In genomic region chr17:79808763-79809529, GRCh38 we compare ENCODE assay signal across 8 cellular contexts. TPM values are rescaled to one million over a fixed set of nuclear protein-coding genes. Genes with fewer than 3 reads are reported as not detected.
DNase-seq lines count a peak whose midpoint lies in the region; ATAC-seq and TF ChIP-seq lines count a peak whose summit lies in the region.

No MANE protein-coding gene starts in this region.

- no peak for ATAC-seq in activated T-cell treated with anti-CD3 and anti-CD28 coated beads, Interleukin-2, amount 50 U/mL, for 4 hours
- ATAC-seq in right lobe of liver (peak; percentile 74 to 81 (median 74)), HG03442 (IDR thresholded peaks at IDR 0.05; ENCODE audit: unreplicated experiment) (no peak)

- H3K9me3 Mint-ChIP-seq in activated T-cell treated with anti-CD3 and anti-CD28 coated beads, Interleukin-2, amount 50 U/mL, for 4 hours, result no peaks in the 10 kb centered on the region

- peaks cover 0 to 13% (median 0%) of the 10 kb centered on the region in 4 donors for H3K4me1 ChIP-seq in right lobe of liver
- peaks cover 0 to 34% of the 10 kb centered on the region in 2 donors for H3K4me1 ChIP-seq in uterus

- no peaks in the 10 kb centered on the region for H3K36me3 ChIP-seq in right lobe of liver
- no peaks in the 10 kb centered on the region for H3K36me3 ChIP-seq in uterus

- peaks cover 65% of the 10 kb centered on the region for H3K27me3 Mint-ChIP-seq in activated T-cell treated with anti-CD3 and anti-CD28 coated beads, Interleukin-2, amount 50 U/mL, for 4 hours (ENCODE audit: low read depth)

- peaks cover 32% of the 10 kb centered on the region for H3K4me1 Mint-ChIP-seq in activated T-cell treated with anti-CD3 and anti-CD28 coated beads, Interleukin-2, amount 50 U/mL, for 4 hours (ENCODE audit: low read depth)

- H3K27ac ChIP-seq in right lobe of liver (no peak overlapping the region), uterus (no peak overlapping the region)

- H3K9me3 ChIP-seq in right lobe of liver, result no peaks in the 10 kb centered on the region
- no peaks in the 10 kb centered on the region for H3K9me3 ChIP-seq in uterus

- peak; percentile 35 for DNase-seq in activated T-cell treated with anti-CD3 and anti-CD28 coated beads, Interleukin-2, amount 50 U/mL, for 1 hour
- DNase-seq in activated T-cell treated with anti-CD3 and anti-CD28 coated beads, Interleukin-2, amount 50 U/mL, for 4 hours, result no peak
- peak; percentile 61 for DNase-seq in NCI-H2029 (lab: John Stamatoyannopoulos, UW)
- DNase-seq in astrocyte of the hippocampus (ENCODE audit: low read depth, low spot score), result peak; percentile 55
- peak in 1 of 3 donors; percentile 36 for DNase-seq in right lobe of liver
- no peak for DNase-seq in NCI-H128 (lab: John Stamatoyannopoulos, UW; ENCODE audit: unreplicated experiment)
- DNase-seq in uterus, result no peak

- no peaks in the 10 kb centered on the region for H3K36me3 Mint-ChIP-seq in activated T-cell treated with anti-CD3 and anti-CD28 coated beads, Interleukin-2, amount 50 U/mL, for 4 hours (ENCODE audit: insufficient read depth)

- TF ChIP-seq CTCF in right lobe of liver (IDR thresholded peaks at IDR 0.05), result peak; percentile 37 to 57 (median 47)
- TF ChIP-seq CTCF in uterus (IDR thresholded peaks at IDR 0.05), result peak in 1 of 4 experiments; percentile 5

- TF ChIP-seq POLR2A in right lobe of liver (IDR thresholded peaks at IDR 0.05) (no peak), uterus (IDR thresholded peaks at IDR 0.05) (no peak)

- WGBS in right lobe of liver (ENCODE audit: insufficient coverage, low coverage, low lambda C conversion rate, missing lambda C conversion rate), result 3% methylated on average over 7 of the region's 20 CpGs

- H3K4me3 Mint-ChIP-seq in activated T-cell treated with anti-CD3 and anti-CD28 coated beads, Interleukin-2, amount 50 U/mL, for 4 hours, result no peak overlapping the region

- H3K4me3 ChIP-seq in right lobe of liver (no peak overlapping the region), uterus (no peak overlapping the region)

- H3K27me3 ChIP-seq in right lobe of liver, result peaks cover 26 to 77% of the 10 kb centered on the region in 2 donors
- H3K27me3 ChIP-seq in uterus, result peaks cover 60 to 81% of the 10 kb centered on the region in 2 donors

- intact Hi-C loops in right lobe of liver (cut with DNase I) (loop anchor here in 1 of 2 donors (10.0 kb wide), 1 partner anchor 176 kb away; no protein-coding TSS in a partner anchor), uterus (cut with DNase I; ENCODE audit: low total_unique reads) (no loop called here)

RNA-seq across cellular contexts. Expression of gene CBX8, which starts 12.1 kb away (rescaled TPM):
- 1 to 10 TPM; 1.7 to 4.3 (median 3.1) TPM for total RNA-seq in activated T-cell treated with anti-CD3 and anti-CD28 coated beads, Interleukin-2, amount 50 U/mL, for 4 hours
- total RNA-seq in right lobe of liver (1 to 10 TPM; 1.2 to 4.7 (median 2.0) TPM), uterus (10 to 100 TPM in 1 of 4 donors, 1 to 10 TPM in 2, not detected in 1; 1.8 to 10.7 (median 2.6) TPM)

RNA-seq across cellular contexts. Expression of gene CBX4, which starts 30.3 kb away (rescaled TPM):
- total RNA-seq in activated T-cell treated with anti-CD3 and anti-CD28 coated beads, Interleukin-2, amount 50 U/mL, for 4 hours, result 10 to 100 TPM; 15.3 to 16.4 (median 15.3) TPM
- total RNA-seq in right lobe of liver, result 10 to 100 TPM in 5 of 6 experiments, 1 to 10 TPM in 1; 8.9 to 21.9 (median 15.1) TPM
- total RNA-seq in uterus, result 1 to 10 TPM in 2 of 4 donors, under 1 TPM in 2; 0.26 to 8.4 (median 3.5) TPM

RNA-seq across cellular contexts. Expression of gene CBX2, which starts 31.0 kb away (rescaled TPM):
- total RNA-seq in activated T-cell treated with anti-CD3 and anti-CD28 coated beads, Interleukin-2, amount 50 U/mL, for 4 hours, result 1 to 10 TPM; 1.0 to 2.6 (median 1.4) TPM
- total RNA-seq in right lobe of liver, result 1 to 10 TPM in 3 of 6 experiments, under 1 TPM in 3; 0.33 to 3.5 (median 1.1) TPM
- total RNA-seq in uterus, result 10 to 100 TPM in 1 of 4 donors, 1 to 10 TPM in 2, not detected in 1; 1.0 to 14.9 (median 4.6) TPM

Comparison
In these comparisons a context has a peak if more than half of its experiments do, and no peak if none do; other contexts are left out.
1. DNase-seq: peak in activated T-cell treated with anti-CD3 and anti-CD28 coated beads, Interleukin-2, amount 50 U/mL, for 1 hour (single experiment), NCI-H2029 (single experiment) and astrocyte of the hippocampus (single experiment); none in activated T-cell treated with anti-CD3 and anti-CD28 coated beads, Interleukin-2, amount 50 U/mL, for 4 hours (single experiment), NCI-H128 (single experiment) and uterus (0 of 2).
2. ATAC-seq: peak in right lobe of liver (4 of 4); none in activated T-cell treated with anti-CD3 and anti-CD28 coated beads, Interleukin-2, amount 50 U/mL, for 4 hours (0 of 2) and HG03442 (single experiment).